In the genomic region with DNA sequence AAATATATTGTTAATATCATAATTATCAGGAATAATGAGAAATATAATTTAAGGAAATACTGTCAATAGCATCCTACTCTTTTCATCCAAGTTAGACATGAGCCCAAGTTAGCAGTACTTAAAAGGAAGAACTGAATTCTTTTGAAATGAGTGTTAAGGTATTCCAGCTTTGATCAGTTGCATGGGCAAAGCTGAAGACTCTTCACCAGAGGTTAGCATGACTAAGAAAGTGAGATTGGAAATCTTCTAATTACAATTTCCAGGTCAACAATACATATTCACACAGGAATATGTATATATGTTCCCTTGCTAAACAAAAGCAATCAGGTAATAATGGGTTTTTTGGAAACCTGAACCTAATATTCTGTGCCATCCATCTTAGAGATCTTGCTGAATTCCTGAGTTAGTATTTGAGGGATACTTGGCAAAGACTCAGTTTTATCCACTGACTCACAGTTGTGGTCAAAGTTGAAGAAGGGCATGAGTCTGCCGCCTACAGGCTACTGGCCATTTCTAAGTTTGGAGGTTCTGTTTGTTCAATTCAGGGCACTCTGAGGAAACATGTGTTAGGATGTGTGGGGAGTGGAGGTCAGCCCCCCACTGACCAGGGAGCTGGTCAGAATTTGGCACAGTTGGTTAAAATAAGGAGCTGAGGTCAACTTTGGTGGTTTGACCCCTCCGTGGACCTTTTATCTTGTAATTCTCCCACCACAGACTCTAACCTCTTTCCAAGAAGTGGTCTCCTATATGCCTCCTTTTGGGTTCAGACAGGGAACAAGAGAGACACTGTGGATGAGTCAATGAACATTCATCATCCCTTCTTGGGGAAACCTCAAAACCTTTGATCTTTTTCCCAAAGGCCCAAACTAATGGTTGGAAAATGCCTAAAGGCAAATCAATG, we compare ENCODE assay signal across 1 cellular context.
TF ChIP-seq lines count a peak whose summit lies in the region.

No MANE protein-coding gene starts in this region.

TF ChIP-seq in endothelial cell of umbilical vein, 7 proteins besides CTCF, POLR2A, EP300 and RAD21:
- TF ChIP-seq EZH2 (IDR thresholded peaks at IDR 0.05; ENCODE audit: borderline replicate concordance, low read depth, low read length, severe bottlenecking) (no peak), FOS (IDR thresholded peaks at IDR 0.05; ENCODE audit: borderline replicate concordance, insufficient read depth, low read length) (peak; percentile 67), GATA2 (IDR thresholded peaks at IDR 0.05; ENCODE audit: insufficient read depth, insufficient read length, low read depth, low read length) (no peak), JUN (IDR thresholded peaks at IDR 0.05; ENCODE audit: borderline replicate concordance, insufficient read depth, insufficient read length, low read depth) (peak; percentile 35), MYC (IDR thresholded peaks at IDR 0.05; ENCODE audit: low read depth, low read length) (no peak), MAX (IDR thresholded peaks at IDR 0.05; ENCODE audit: insufficient read depth, insufficient read length) (no peak), POLR2AphosphoS5 (IDR thresholded peaks at IDR 0.05; ENCODE audit: insufficient read depth, low read depth, low read length) (no peak)
